19 cellular contexts compared by ENCODE assay signal in genomic region chr13:111663505-111663904, GRCh38.
A peak's percentile ranks its signal among the peaks of the same experiment; 100 is the strongest.
DNase-seq lines count a peak whose midpoint lies in the region; ATAC-seq and TF ChIP-seq lines count a peak whose summit lies in the region.
"Had no signal": no experiment of that assay in that cellular context is flagged by ENCODE, and none has a peak within 500 bp of the region (broad histone marks: within the 10 kb centered on the region; RNA-seq: fewer than 3 reads in every experiment).

No MANE protein-coding gene starts in this region.

- no peak overlapping the region for H3T11ph ChIP-seq in H9 (ENCODE audit: low read length)

- no peak overlapping the region for H2AK5ac ChIP-seq in H9 (ENCODE audit: insufficient read length, low read length)

- no peaks in the 10 kb centered on the region for H3K9me3 Mint-ChIP-seq in H9

- peaks cover 14% of the 10 kb centered on the region for H3K27me3 Mint-ChIP-seq in H9 (ENCODE audit: low read depth)

- no peak overlapping the region for H2BK20ac ChIP-seq in H9 (ENCODE audit: low read depth, low read length, poor library complexity, severe bottlenecking)

- H3K9me3 ChIP-seq in H9 (ENCODE audit: control insufficient read depth, low read depth, low read length) (no peaks in the 10 kb centered on the region), tibial artery (no peaks in the 10 kb centered on the region)
- H3K9me3 ChIP-seq: Peyer's patch had no signal

- TF ChIP-seq CTCF in H9 (conservative IDR thresholded peaks at IDR 0.05) (no peak; the same call in 2 of the 3 replicates), tibial artery (IDR thresholded peaks at IDR 0.05) (no peak)

- DNase-seq in H9 (peak; percentile 27), ecto neural progenitor cell (ENCODE audit: low spot score) (peak; percentile 29), mesenteric fat pad (ENCODE audit: low spot score) (peak; percentile 53), retina (peak; percentile 10), NCI-H748 (lab: John Stamatoyannopoulos, UW; ENCODE audit: unreplicated experiment) (no peak), tibial artery (no peak)
- DNase-seq: C1 segment of cervical spinal cord; HCEC 1CT; NCI-H1417; NCI-H1930; NCI-H446; NCI-H69; NK-92 treated with Interleukin-12 subunit alpha and Interleukin-12 subunit beta, amount 100 ng/mL, for 24 hours had no signal

- H3K79me1 ChIP-seq in H9 (ENCODE audit: insufficient read depth, low read depth, low read length, poor library complexity, severe bottlenecking), result no peaks in the 10 kb centered on the region

- no peak overlapping the region for H2BK120ac ChIP-seq in H9 (ENCODE audit: low read depth, low read length, poor library complexity, severe bottlenecking)

- H4K8ac ChIP-seq in H9 (replicated peaks; ENCODE audit: insufficient read length, low read depth, low read length), result no peak overlapping the region

- no peak overlapping the region for H2BK5ac ChIP-seq in H9 (ENCODE audit: insufficient read length, low read length)

- peaks cover 13 to 25% of the 10 kb centered on the region in 2 experiments for H3K4me1 Mint-ChIP-seq in H9

- H3K23me2 ChIP-seq in H9 (ENCODE audit: insufficient read length, low read depth, low read length, poor library complexity, severe bottlenecking), result no peaks in the 10 kb centered on the region

- H3K4me1 ChIP-seq in H9 (ENCODE audit: insufficient read depth, low read length) (peaks cover 4% of the 10 kb centered on the region), tibial artery (no peaks in the 10 kb centered on the region)
- H3K4me1 ChIP-seq: Peyer's patch had no signal

- no peak overlapping the region for H3K9ac ChIP-seq in H9 (ENCODE audit: extremely low read depth, insufficient read length, low read length)
- H3K9ac ChIP-seq: KMS-11 had no signal

- H3K23ac ChIP-seq in H9 (ENCODE audit: insufficient read length, low read depth, low read length), result no peak overlapping the region

- H2BK15ac ChIP-seq in H9 (ENCODE audit: low read depth, low read length), result no peak overlapping the region

- ATAC-seq in GM18873 (IDR thresholded peaks at IDR 0.05; ENCODE audit: low FRiP score, unreplicated experiment), result no peak
- no peak for ATAC-seq in GM21529 (IDR thresholded peaks at IDR 0.05; ENCODE audit: unreplicated experiment)

- intact Hi-C loops in tibial artery (cut with DNase I; ENCODE audit: low total_unique reads), result no loop called here

- H2AFZ ChIP-seq in H9 (ENCODE audit: low read length), result no peak overlapping the region

- H4K91ac ChIP-seq in H9 (ENCODE audit: insufficient read length, low read depth, low read length), result no peak overlapping the region

- no peak overlapping the region for H3K27ac Mint-ChIP-seq in H9

- no peaks in the 10 kb centered on the region for H3K36me3 ChIP-seq in tibial artery
- H3K36me3 ChIP-seq: Peyer's patch had no signal

- H2BK12ac ChIP-seq in H9 (ENCODE audit: insufficient read length, low read depth, low read length), result no peak overlapping the region

- H3K27ac ChIP-seq in H9 (ENCODE audit: insufficient read length, low read depth, low read length) (no peak overlapping the region), tibial artery (no peak overlapping the region)
- H3K27ac ChIP-seq: HL-60, KMS-11, Peyer's patch, SK-N-MC had no signal

- no peaks in the 10 kb centered on the region for H3K36me3 Mint-ChIP-seq in H9 (ENCODE audit: insufficient read depth in 1 of 3, low read depth in 3 of 3)

- no peak overlapping the region for H3K4ac ChIP-seq in H9 (ENCODE audit: low read depth, low read length)

- no peak overlapping the region for H3K18ac ChIP-seq in H9 (ENCODE audit: insufficient read length, low read depth, low read length)

- no peak overlapping the region for H3K4me2 ChIP-seq in H9 (ENCODE audit: insufficient read depth, insufficient read length, low read length)
- H3K4me2 ChIP-seq: KMS-11 had no signal

- no peaks in the 10 kb centered on the region for H3K27me3 ChIP-seq in H9 (ENCODE audit: insufficient read depth, low read length)
- H3K27me3 ChIP-seq in tibial artery, result peaks cover 0 to 26% of the 10 kb centered on the region in 2 donors
- H3K27me3 ChIP-seq: Peyer's patch had no signal

- no peak overlapping the region for H3K4me3 Mint-ChIP-seq in H9

- H3K56ac ChIP-seq in H9 (ENCODE audit: insufficient read length, low read depth, low read length), result no peak overlapping the region

- H4K20me1 ChIP-seq in H9 (ENCODE audit: control insufficient read depth, insufficient read depth, insufficient read length), result no peaks in the 10 kb centered on the region

- H4K5ac ChIP-seq in H9 (ENCODE audit: insufficient read length, low read depth, low read length), result no peak overlapping the region

- no peaks in the 10 kb centered on the region for H3K79me2 ChIP-seq in H9 (ENCODE audit: insufficient read depth, low read length)

- WGBS in H9 (ENCODE audit: extremely low coverage, insufficient read length, low lambda C conversion rate), result no CpG with 5 or more reads among the region's 12 CpGs

- no peak overlapping the region for H3K14ac ChIP-seq in H9 (ENCODE audit: insufficient read depth, low read length)

- H3K4me3 ChIP-seq in tibial artery, result no peak overlapping the region
- H3K4me3 ChIP-seq: Peyer's patch, SK-N-MC had no signal

Comparison
In these comparisons a context has a peak if more than half of its experiments do, and no peak if none do; other contexts are left out.
1. DNase-seq: peak in H9 (single experiment), ecto neural progenitor cell (single experiment), mesenteric fat pad (single experiment) and retina (single experiment); none in NCI-H748 (single experiment) and tibial artery (0 of 2).